In the genomic region with DNA sequence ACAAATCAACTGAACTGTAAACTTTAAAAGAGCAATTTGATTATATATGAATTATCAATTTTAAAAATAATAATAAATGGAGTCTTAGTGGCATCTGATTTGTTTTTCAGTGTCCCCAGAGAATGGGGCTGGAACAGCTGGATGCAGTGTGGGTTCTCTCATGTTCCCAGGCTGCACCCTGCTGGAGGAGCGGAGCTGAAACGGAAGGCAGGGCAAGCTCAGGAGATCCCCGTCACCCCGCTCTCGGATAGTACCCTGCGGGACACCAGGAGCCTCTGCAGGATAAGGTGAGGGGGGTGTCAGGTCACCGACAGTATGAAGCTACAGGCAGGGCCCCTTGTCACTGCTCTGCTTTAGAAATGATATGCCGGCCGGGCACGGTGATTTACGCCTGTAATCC, we compare ENCODE assay signal across 33 cellular contexts. TPM values are rescaled to one million over a fixed set of nuclear protein-coding genes. Genes with fewer than 3 reads are reported as not detected.
"Had no signal": no experiment of that assay in that cellular context is flagged by ENCODE, and none has a peak within 500 bp of the region (broad histone marks: within the 10 kb centered on the region; RNA-seq: fewer than 3 reads in every experiment).

No MANE protein-coding gene starts in this region.

- H3K27me3 Mint-ChIP-seq: type B pancreatic cell had no signal

- H3K36me3 ChIP-seq: breast epithelium, pancreas, prostate gland, sigmoid colon, uterus had no signal

- H3K27ac Mint-ChIP-seq: activated naive CD4-positive, alpha-beta T cell treated with anti-CD3 and anti-CD28 coated beads, Interleukin-2, amount 50 U/mL, for 24 hours; activated naive CD8-positive, alpha-beta T cell treated with anti-CD3 and anti-CD28 coated beads, Interleukin-2, amount 50 U/mL, for 24 hours; activated T-helper 17 cell treated with anti-CD3 and anti-CD28 coated beads, Interleukin-2, amount 50 U/mL, for 72 hours; dendritic cell treated with granulocyte-macrophage colony-stimulating factor and Interleukin-4, amounts not matched to agents 40 ng/mL and 50 ng/mL, for 4 days; mesothelial cell of epicardium; naive B cell; nephron progenitor cell; stimulated activated effector memory CD8-positive, alpha-beta T cell treated with anti-CD3 and anti-CD28 coated beads, Interleukin-12 subunit alpha, Interleukin-12 subunit beta, amount 100 ng/mL, for 72 hours; stimulated activated naive CD8-positive, alpha-beta T cell treated with anti-CD3 and anti-CD28 coated beads, Interleukin-15, amount 100 ng/mL, for 72 hours; T-helper 1 cell treated with Interleukin-12 subunit alpha and Interleukin-12 subunit beta and Interleukin-4 antibody, amounts not matched to agents 30 μg/mL and 1 μg/mL, for 36 hours; type B pancreatic cell had no signal

- ATAC-seq: activated CD4-positive, CD25-positive, alpha-beta regulatory T cell treated with anti-CD3 and anti-CD28 coated beads, Interleukin-2, amount 50 U/mL, for 24 hours; activated naive CD8-positive, alpha-beta T cell treated with anti-CD3 and anti-CD28 coated beads, Interleukin-2, amount 50 U/mL, for 24 hours; activated T-cell treated with anti-CD3 and anti-CD28 coated beads, Interleukin-2, amount 50 U/mL, for 4 hours; activated T-helper 17 cell treated with anti-CD3 and anti-CD28 coated beads, Interleukin-2, amount 50 U/mL, for 72 hours; left colon; pancreas; stimulated activated effector memory CD8-positive, alpha-beta T cell treated with anti-CD3 and anti-CD28 coated beads, Interleukin-12 subunit alpha, Interleukin-12 subunit beta, amount 100 ng/mL, for 72 hours; stimulated activated naive CD8-positive, alpha-beta T cell treated with anti-CD3 and anti-CD28 coated beads, Interleukin-15, amount 100 ng/mL, for 72 hours had no signal

- H3K9me3 Mint-ChIP-seq: activated naive CD4-positive, alpha-beta T cell treated with anti-CD3 and anti-CD28 coated beads, Interleukin-2, amount 50 U/mL, for 24 hours; activated naive CD8-positive, alpha-beta T cell treated with anti-CD3 and anti-CD28 coated beads, Interleukin-2, amount 50 U/mL, for 24 hours; activated T-cell treated with anti-CD3 and anti-CD28 coated beads, Interleukin-2, amount 50 U/mL, for 4 hours; activated T-helper 17 cell treated with anti-CD3 and anti-CD28 coated beads, Interleukin-2, amount 50 U/mL, for 72 hours; dendritic cell treated with granulocyte-macrophage colony-stimulating factor and Interleukin-4, amounts not matched to agents 40 ng/mL and 50 ng/mL, for 4 days; mesothelial cell of epicardium; naive B cell; stimulated activated effector memory CD8-positive, alpha-beta T cell treated with anti-CD3 and anti-CD28 coated beads, Interleukin-12 subunit alpha, Interleukin-12 subunit beta, amount 100 ng/mL, for 72 hours; stimulated activated naive CD8-positive, alpha-beta T cell treated with anti-CD3 and anti-CD28 coated beads, Interleukin-15, amount 100 ng/mL, for 72 hours; T-helper 1 cell treated with Interleukin-12 subunit alpha and Interleukin-12 subunit beta and Interleukin-4 antibody, amounts not matched to agents 30 μg/mL and 1 μg/mL, for 36 hours; type B pancreatic cell had no signal

- H3K9me3 ChIP-seq: breast epithelium, pancreas, prostate gland, uterus had no signal

- DNase-seq: activated CD4-positive, alpha-beta T cell treated with anti-CD3 and anti-CD28 coated beads for 48 hours; activated CD4-positive, alpha-beta T cell treated with anti-CD3 and anti-CD28 coated beads, Interleukin-2, amount 50 U/mL, for 48 hours; activated CD8-positive, alpha-beta memory T cell treated with anti-CD3 and anti-CD28 coated beads, Interleukin-2, amount 50 U/mL, for 48 hours; activated naive CD8-positive, alpha-beta T cell treated with anti-CD3 and anti-CD28 coated beads, Interleukin-2, amount 50 U/mL, for 24 hours; activated T-cell treated with anti-CD3 and anti-CD28 coated beads, Interleukin-2, amount 50 U/mL, for 4 hours; amygdala; central memory CD4-positive, alpha-beta T cell; effector CD4-positive, alpha-beta T cell; left colon; mammary epithelial cell; naive B cell; nephron progenitor cell; pancreas; retina; sigmoid colon; small intestine; stimulated activated CD4-positive, alpha-beta T cell treated with anti-CD3 and anti-CD28 coated beads, Interleukin-4, amount 100 ng/mL, for 24 hours; stimulated activated naive CD8-positive, alpha-beta T cell treated with anti-CD3 and anti-CD28 coated beads, Interleukin-15, amount 100 ng/mL, for 72 hours; substantia nigra; T-helper 9 cell; uterus had no signal

- H3K27me3 ChIP-seq: breast epithelium, pancreas, sigmoid colon, uterus had no signal

- H3K4me1 Mint-ChIP-seq: activated naive CD4-positive, alpha-beta T cell treated with anti-CD3 and anti-CD28 coated beads, Interleukin-2, amount 50 U/mL, for 24 hours; activated naive CD8-positive, alpha-beta T cell treated with anti-CD3 and anti-CD28 coated beads, Interleukin-2, amount 50 U/mL, for 24 hours; activated T-helper 17 cell treated with anti-CD3 and anti-CD28 coated beads, Interleukin-2, amount 50 U/mL, for 72 hours; naive B cell; nephron progenitor cell; stimulated activated effector memory CD8-positive, alpha-beta T cell treated with anti-CD3 and anti-CD28 coated beads, Interleukin-12 subunit alpha, Interleukin-12 subunit beta, amount 100 ng/mL, for 72 hours; stimulated activated naive CD8-positive, alpha-beta T cell treated with anti-CD3 and anti-CD28 coated beads, Interleukin-15, amount 100 ng/mL, for 72 hours had no signal

- H3K4me1 ChIP-seq: breast epithelium, pancreas, prostate gland, uterus had no signal

- H3K4me3 ChIP-seq: breast epithelium, pancreas, prostate gland, sigmoid colon, uterus had no signal

- H3K4me3 Mint-ChIP-seq: activated naive CD4-positive, alpha-beta T cell treated with anti-CD3 and anti-CD28 coated beads, Interleukin-2, amount 50 U/mL, for 24 hours; activated naive CD8-positive, alpha-beta T cell treated with anti-CD3 and anti-CD28 coated beads, Interleukin-2, amount 50 U/mL, for 24 hours; activated T-cell treated with anti-CD3 and anti-CD28 coated beads, Interleukin-2, amount 50 U/mL, for 4 hours; activated T-helper 17 cell treated with anti-CD3 and anti-CD28 coated beads, Interleukin-2, amount 50 U/mL, for 72 hours; dendritic cell treated with granulocyte-macrophage colony-stimulating factor and Interleukin-4, amounts not matched to agents 40 ng/mL and 50 ng/mL, for 4 days; mesothelial cell of epicardium; naive B cell; nephron progenitor cell; stimulated activated effector memory CD8-positive, alpha-beta T cell treated with anti-CD3 and anti-CD28 coated beads, Interleukin-12 subunit alpha, Interleukin-12 subunit beta, amount 100 ng/mL, for 72 hours; stimulated activated naive CD8-positive, alpha-beta T cell treated with anti-CD3 and anti-CD28 coated beads, Interleukin-15, amount 100 ng/mL, for 72 hours; T-helper 1 cell treated with Interleukin-12 subunit alpha and Interleukin-12 subunit beta and Interleukin-4 antibody, amounts not matched to agents 30 μg/mL and 1 μg/mL, for 36 hours; type B pancreatic cell had no signal

- H3K36me3 Mint-ChIP-seq: activated naive CD4-positive, alpha-beta T cell treated with anti-CD3 and anti-CD28 coated beads, Interleukin-2, amount 50 U/mL, for 24 hours; mesothelial cell of epicardium; naive B cell; stimulated activated effector memory CD8-positive, alpha-beta T cell treated with anti-CD3 and anti-CD28 coated beads, Interleukin-12 subunit alpha, Interleukin-12 subunit beta, amount 100 ng/mL, for 72 hours; type B pancreatic cell had no signal

- H3K27ac ChIP-seq: breast epithelium, epithelial cell of prostate, pancreas, prostate gland, sigmoid colon, uterus, VCaP had no signal

RNA-seq across cellular contexts. Expression of a gene that starts 57.3 kb away (rescaled TPM):
- total RNA-seq: activated T-helper 17 cell treated with anti-CD3 and anti-CD28 coated beads, Interleukin-2, amount 50 U/mL, for 72 hours had no signal
